8 cellular contexts compared by ENCODE assay signal in genomic region chr18:77054288-77054605, GRCh38.
A peak's percentile ranks its signal among the peaks of the same experiment; 100 is the strongest.
DNase-seq lines count a peak whose midpoint lies in the region; ATAC-seq and TF ChIP-seq lines count a peak whose summit lies in the region.

No MANE protein-coding gene starts in this region.

- no peak overlapping the region for H2AFZ ChIP-seq in OCI-LY1 (ENCODE audit: low read length)

- peak overlapping the region; percentile 94 for H3K27ac ChIP-seq in OCI-LY1 (ENCODE audit: low read depth, low read length, poor library complexity, severe bottlenecking)
- peak overlapping the region; percentile 67 to 92 (median 78) for H3K27ac ChIP-seq in esophagus squamous epithelium
- peak overlapping the region; percentile 70 for H3K27ac ChIP-seq in suprapubic skin

- no peak for TF ChIP-seq CTCF in CD14-positive monocyte (IDR thresholded peaks at IDR 0.05)
- no peak for TF ChIP-seq CTCF in OCI-LY1 (IDR thresholded peaks at IDR 0.05; ENCODE audit: low read length)
- no peak for TF ChIP-seq CTCF in esophagus squamous epithelium (IDR thresholded peaks at IDR 0.05)
- TF ChIP-seq CTCF in suprapubic skin (IDR thresholded peaks at IDR 0.05), result no peak
- TF ChIP-seq CTCF in MCF 10A (IDR thresholded peaks at IDR 0.05; ENCODE audit: unreplicated experiment), result no peak

- no peaks in the 10 kb centered on the region for H3K27me3 ChIP-seq in OCI-LY1 (ENCODE audit: insufficient read depth, low read length)
- no peaks in the 10 kb centered on the region for H3K27me3 ChIP-seq in esophagus squamous epithelium
- H3K27me3 ChIP-seq in suprapubic skin, result no peaks in the 10 kb centered on the region

- CTCF ChIA-PET in MCF 10A (lab: Yijun Ruan, JAX), result interaction anchor here (3.1 kb wide), 1 partner anchor 70 kb away, joined by 8 read pairs; no protein-coding TSS in a partner anchor

- no peaks in the 10 kb centered on the region for H4K20me1 ChIP-seq in OCI-LY1 (ENCODE audit: insufficient read depth, low read length)

- TF ChIP-seq EP300 in suprapubic skin (IDR thresholded peaks at IDR 0.05), result no peak

- DNase-seq in CD14-positive monocyte (ENCODE audit: low spot score) (no peak), esophagus squamous epithelium (lab: John Stamatoyannopoulos, UW) (no peak), suprapubic skin (ENCODE audit: low spot score in 2 of 2) (no peak), C1 segment of cervical spinal cord (lab: John Stamatoyannopoulos, UW) (no peak), MCF 10A (ENCODE audit: unreplicated experiment) (no peak)

- H3K4me1 ChIP-seq in OCI-LY1 (ENCODE audit: insufficient read depth, low read length, severe bottlenecking), result peaks cover 77% of the 10 kb centered on the region
- peaks cover 8 to 83% (median 24%) of the 10 kb centered on the region in 3 donors for H3K4me1 ChIP-seq in esophagus squamous epithelium
- peaks cover 55% of the 10 kb centered on the region for H3K4me1 ChIP-seq in suprapubic skin

- intact Hi-C loops in CD14-positive monocyte (cut with micrococcal nuclease), result loop anchor here in 1 of 2 donors (2.0 to 5.0 kb wide), 2 partner anchors 77 to 232 kb away; partner anchors contain the start of gene ZNF236
- intact Hi-C loops in esophagus squamous epithelium (cut with DNase I), result no loop called here
- intact Hi-C loops in MCF 10A (cut with micrococcal nuclease), result no loop called here

- POLR2A ChIA-PET in MCF 10A (lab: Yijun Ruan, JAX), result no interaction called here

- H3K9me3 Mint-ChIP-seq in CD14-positive monocyte (no peaks in the 10 kb centered on the region), MCF 10A (ENCODE audit: unreplicated experiment) (no peaks in the 10 kb centered on the region)

- H3K36me3 Mint-ChIP-seq in CD14-positive monocyte (peaks cover 22 to 38% of the 10 kb centered on the region in 2 donors), MCF 10A (ENCODE audit: insufficient read depth, unreplicated experiment) (peaks cover 12% of the 10 kb centered on the region)

- H3K27ac Mint-ChIP-seq in CD14-positive monocyte, result peak overlapping the region; percentile 98 to 100 (median 99)
- no peak overlapping the region for H3K27ac Mint-ChIP-seq in MCF 10A (ENCODE audit: low read depth, unreplicated experiment)

- H3K9ac ChIP-seq in OCI-LY1 (ENCODE audit: low read length), result peak overlapping the region; percentile 39; the same call in 1 of the 2 replicates

- H3K4me3 ChIP-seq in OCI-LY1 (ENCODE audit: low read depth, low read length, poor library complexity, severe bottlenecking) (peak overlapping the region; percentile 37), esophagus squamous epithelium (peak overlapping the region in 1 of 4 donors; percentile 6), suprapubic skin (no peak overlapping the region)

- H3K79me2 ChIP-seq in OCI-LY1 (ENCODE audit: insufficient read depth, low read length), result no peaks in the 10 kb centered on the region

- ATAC-seq in GM21390 (IDR thresholded peaks at IDR 0.05; ENCODE audit: unreplicated experiment) (peak; percentile 20), HG03108 (IDR thresholded peaks at IDR 0.05; ENCODE audit: unreplicated experiment) (no peak)

- peak overlapping the region; percentile 56 for H3K4me2 ChIP-seq in OCI-LY1 (ENCODE audit: low read length)

- no TSS peak for BruUV-seq in MCF 10A (replicated peaks; lab: Mats Ljungman, UMichigan)

- H3K27me3 Mint-ChIP-seq in CD14-positive monocyte (ENCODE audit: low read depth in 3 of 3) (peaks cover 0 to 2% (median 0%) of the 10 kb centered on the region in 3 donors), MCF 10A (ENCODE audit: insufficient read depth, unreplicated experiment) (no peaks in the 10 kb centered on the region)

- TF ChIP-seq POLR2A in esophagus squamous epithelium (IDR thresholded peaks at IDR 0.05) (no peak), suprapubic skin (IDR thresholded peaks at IDR 0.05) (no peak)

- H3K4me3 Mint-ChIP-seq in CD14-positive monocyte (peak overlapping the region; percentile 69 to 82), MCF 10A (ENCODE audit: unreplicated experiment) (no peak overlapping the region)

- H3K4me1 Mint-ChIP-seq in CD14-positive monocyte (peaks cover 55% of the 10 kb centered on the region), MCF 10A (ENCODE audit: insufficient read depth, unreplicated experiment) (no peaks in the 10 kb centered on the region)

- no peaks in the 10 kb centered on the region for H3K9me3 ChIP-seq in OCI-LY1 (ENCODE audit: low read length)
- H3K9me3 ChIP-seq in esophagus squamous epithelium, result no peaks in the 10 kb centered on the region
- H3K9me3 ChIP-seq in suprapubic skin, result no peaks in the 10 kb centered on the region

- H3K36me3 ChIP-seq in OCI-LY1 (ENCODE audit: insufficient read depth, low read length) (peaks cover 8% of the 10 kb centered on the region), esophagus squamous epithelium (peaks cover 0 to 20% (median 0%) of the 10 kb centered on the region in 3 donors), suprapubic skin (no peaks in the 10 kb centered on the region)

- no peaks in the 10 kb centered on the region for H3K9me2 ChIP-seq in OCI-LY1 (ENCODE audit: low read depth, low read length)

- peaks cover 6% of the 10 kb centered on the region; the same call in 1 of the 2 replicates for H3F3A ChIP-seq in OCI-LY1 (ENCODE audit: insufficient read depth, low read length)

- 66 to 79% methylated on average over 4 to 5 of the region's 6 CpGs for WGBS in esophagus squamous epithelium, 2 donors
- 83% methylated on average over 6 of the region's 6 CpGs for WGBS in suprapubic skin
